23 cellular contexts compared by ENCODE assay signal in the genomic region with DNA sequence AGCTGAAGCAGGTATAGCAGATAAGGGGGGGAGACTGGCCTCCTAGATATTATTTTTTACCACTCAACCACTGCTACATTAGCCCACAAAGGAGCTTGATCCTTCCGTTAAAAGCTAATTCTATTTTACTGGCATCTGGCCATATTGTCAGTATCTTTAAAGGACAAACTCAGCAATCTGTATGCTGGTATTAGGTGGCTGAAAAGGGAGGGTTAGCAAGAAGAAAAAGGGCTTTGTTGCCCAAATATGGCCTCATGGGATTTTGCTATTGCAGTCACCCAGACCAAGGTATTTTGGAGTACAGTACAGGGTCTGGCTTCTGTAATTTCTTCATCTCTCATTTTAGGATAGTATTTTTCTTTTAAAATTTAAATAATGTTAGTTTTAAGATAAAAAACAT.
"Had no signal": no experiment of that assay in that cellular context is flagged by ENCODE, and none has a peak within 500 bp of the region (broad histone marks: within the 10 kb centered on the region; RNA-seq: fewer than 3 reads in every experiment).

No MANE protein-coding gene starts in this region.

- H3K9me3 Mint-ChIP-seq: activated CD4-positive, alpha-beta memory T cell treated with anti-CD3 and anti-CD28 coated beads, Interleukin-2, amount 10 ng/mL, durations not matched to agents 7 days and 5 days; activated CD4-positive, alpha-beta T cell treated with anti-CD3 and anti-CD28 coated beads, Interleukin-2, amount 10 ng/mL, durations not matched to agents 24 days and 14 days; activated naive CD8-positive, alpha-beta T cell treated with anti-CD3 and anti-CD28 coated beads, Interleukin-2, amount 50 U/mL, for 24 hours; immature natural killer cell; nephron progenitor cell; stimulated activated effector memory CD8-positive, alpha-beta T cell treated with anti-CD3 and anti-CD28 coated beads, Interleukin-12 subunit alpha, Interleukin-12 subunit beta, amount 100 ng/mL, for 72 hours; T-helper 2 cell treated with Interferon-gamma antibody and Interleukin-4, amounts not matched to agents 5 μg/mL and 100 μg/mL, for 36 hours had no signal

- H3K27me3 Mint-ChIP-seq: activated CD4-positive, alpha-beta memory T cell treated with anti-CD3 and anti-CD28 coated beads, Interleukin-2, amount 10 ng/mL, durations not matched to agents 7 days and 5 days; activated CD4-positive, alpha-beta T cell treated with anti-CD3 and anti-CD28 coated beads, Interleukin-2, amount 10 ng/mL, durations not matched to agents 24 days and 14 days; activated naive CD8-positive, alpha-beta T cell treated with anti-CD3 and anti-CD28 coated beads, Interleukin-2, amount 50 U/mL, for 24 hours had no signal

- H3K4me1 Mint-ChIP-seq: nephron progenitor cell had no signal

- H3K27ac ChIP-seq: hepatocyte, left ventricle myocardium inferior, pancreas, stomach, suprapubic skin, transverse colon, uterus, VCaP had no signal

- H3K4me3 Mint-ChIP-seq: activated CD4-positive, alpha-beta memory T cell treated with anti-CD3 and anti-CD28 coated beads, Interleukin-2, amount 10 ng/mL, durations not matched to agents 7 days and 5 days; activated CD4-positive, alpha-beta T cell treated with anti-CD3 and anti-CD28 coated beads, Interleukin-2, amount 10 ng/mL, durations not matched to agents 24 days and 14 days; activated naive CD8-positive, alpha-beta T cell treated with anti-CD3 and anti-CD28 coated beads, Interleukin-2, amount 50 U/mL, for 24 hours; immature natural killer cell; nephron progenitor cell; stimulated activated effector memory CD8-positive, alpha-beta T cell treated with anti-CD3 and anti-CD28 coated beads, Interleukin-12 subunit alpha, Interleukin-12 subunit beta, amount 100 ng/mL, for 72 hours; T-helper 2 cell treated with Interferon-gamma antibody and Interleukin-4, amounts not matched to agents 5 μg/mL and 100 μg/mL, for 36 hours had no signal

- DNase-seq: activated CD4-positive, alpha-beta memory T cell treated with anti-CD3 and anti-CD28 coated beads, Interleukin-2, amount 10 ng/mL, durations not matched to agents 7 days and 5 days; activated CD4-positive, alpha-beta T cell treated with anti-CD3 and anti-CD28 coated beads, Interleukin-2, amount 10 ng/mL, durations not matched to agents 24 days and 14 days; activated gamma-delta T cell; activated naive CD4-positive, alpha-beta T cell treated with anti-CD3 and anti-CD28 coated beads, Interleukin-2, amount 50 U/mL, for 16 hours; activated naive CD8-positive, alpha-beta T cell treated with anti-CD3 and anti-CD28 coated beads, Interleukin-2, amount 50 U/mL, for 24 hours; glutamatergic neuron; immature natural killer cell; kidney glomerular epithelial cell; left ventricle myocardium inferior; midbrain; nephron progenitor cell; pancreas; right cardiac atrium; stimulated activated CD4-positive, alpha-beta T cell treated with anti-CD3 and anti-CD28 coated beads, Interleukin-12 subunit alpha, Interleukin-12 subunit beta, amount 100 ng/mL, for 4 hours; stomach; transverse colon; uterus had no signal

- ATAC-seq: activated CD4-positive, CD25-positive, alpha-beta regulatory T cell treated with anti-CD3 and anti-CD28 coated beads, Interleukin-2, amount 50 U/mL, for 24 hours; activated naive CD8-positive, alpha-beta T cell treated with anti-CD3 and anti-CD28 coated beads, Interleukin-2, amount 50 U/mL, for 24 hours; pancreas; right cardiac atrium; stimulated activated effector memory CD8-positive, alpha-beta T cell treated with anti-CD3 and anti-CD28 coated beads, Interleukin-12 subunit alpha, Interleukin-12 subunit beta, amount 100 ng/mL, for 72 hours had no signal

- H3K27ac Mint-ChIP-seq: activated naive CD8-positive, alpha-beta T cell treated with anti-CD3 and anti-CD28 coated beads, Interleukin-2, amount 50 U/mL, for 24 hours had no signal
